Comparison of ENCODE assay signal across 25 cellular contexts in genomic region chr10:3159160-3159559, GRCh38.
"Had no signal": no experiment of that assay in that cellular context is flagged by ENCODE, and none has a peak within 500 bp of the region (broad histone marks: within the 10 kb centered on the region; RNA-seq: fewer than 3 reads in every experiment).

No MANE protein-coding gene starts in this region.

- H3K4me3 ChIP-seq: dorsolateral prefrontal cortex, esophagus muscularis mucosa, gastrocnemius medialis, hepatocyte, right lobe of liver, suprapubic skin, thyroid gland, upper lobe of left lung, uterus had no signal

- H3K27ac Mint-ChIP-seq: memory B cell; mesothelial cell of epicardium; nephron; progenitor cell of endocrine pancreas; stimulated activated effector memory CD8-positive, alpha-beta T cell treated with anti-CD3 and anti-CD28 coated beads, Interleukin-12 subunit alpha, Interleukin-12 subunit beta, amount 100 ng/mL, for 72 hours had no signal

- H3K9me3 ChIP-seq: esophagus muscularis mucosa, gastrocnemius medialis, neutrophil, right lobe of liver, suprapubic skin, thyroid gland, upper lobe of left lung, uterus had no signal

- DNase-seq: cortex of kidney; dorsolateral prefrontal cortex; effector CD8-positive, alpha-beta T cell; gastrocnemius medialis; glutamatergic neuron; kidney; left colon; right lobe of liver; stimulated activated CD4-positive, alpha-beta T cell treated with anti-CD3 and anti-CD28 coated beads, Interleukin-4, amount 100 ng/mL, for 1 hour; stimulated activated CD8-positive, alpha-beta memory T cell treated with anti-CD3 and anti-CD28 coated beads, Interleukin-4, amount 100 ng/mL, for 48 hours; stimulated activated naive CD8-positive, alpha-beta T cell treated with anti-CD3 and anti-CD28 coated beads, Interleukin-15, Interleukin-2, amounts not matched to agents 100 U/mL and 50 U/mL, for 24 hours; thyroid gland; upper lobe of left lung; uterus had no signal

- H3K27ac ChIP-seq: epithelial cell of prostate, esophagus muscularis mucosa, gastrocnemius medialis, hepatocyte, neutrophil, right lobe of liver, suprapubic skin, thyroid gland, upper lobe of left lung, uterus had no signal

- ATAC-seq: gastrocnemius medialis; left colon; right lobe of liver; stimulated activated effector memory CD8-positive, alpha-beta T cell treated with anti-CD3 and anti-CD28 coated beads, Interleukin-12 subunit alpha, Interleukin-12 subunit beta, amount 100 ng/mL, for 72 hours; stimulated activated naive CD8-positive, alpha-beta T cell treated with anti-CD3 and anti-CD28 coated beads, Interleukin-15, Interleukin-2, amounts not matched to agents 100 U/mL and 50 U/mL, for 24 hours had no signal

- H3K9me3 Mint-ChIP-seq: central memory CD8-positive, alpha-beta T cell; memory B cell; mesothelial cell of epicardium; nephron; stimulated activated effector memory CD8-positive, alpha-beta T cell treated with anti-CD3 and anti-CD28 coated beads, Interleukin-12 subunit alpha, Interleukin-12 subunit beta, amount 100 ng/mL, for 72 hours had no signal

- H3K4me1 ChIP-seq: esophagus muscularis mucosa, gastrocnemius medialis, right lobe of liver, suprapubic skin, thyroid gland, upper lobe of left lung, uterus had no signal

- H3K4me1 Mint-ChIP-seq: memory B cell, mesothelial cell of epicardium, nephron had no signal

- H3K36me3 ChIP-seq: uterus had no signal

- H3K27me3 Mint-ChIP-seq: central memory CD8-positive, alpha-beta T cell; memory B cell; progenitor cell of endocrine pancreas had no signal

- H3K27me3 ChIP-seq: dorsolateral prefrontal cortex, esophagus muscularis mucosa, gastrocnemius medialis, hepatocyte, neutrophil, right lobe of liver, suprapubic skin, thyroid gland, upper lobe of left lung, uterus had no signal

- H3K4me3 Mint-ChIP-seq: central memory CD8-positive, alpha-beta T cell; memory B cell; mesothelial cell of epicardium; nephron; stimulated activated effector memory CD8-positive, alpha-beta T cell treated with anti-CD3 and anti-CD28 coated beads, Interleukin-12 subunit alpha, Interleukin-12 subunit beta, amount 100 ng/mL, for 72 hours had no signal
